8 cellular contexts compared by ENCODE assay signal in the genomic region with DNA sequence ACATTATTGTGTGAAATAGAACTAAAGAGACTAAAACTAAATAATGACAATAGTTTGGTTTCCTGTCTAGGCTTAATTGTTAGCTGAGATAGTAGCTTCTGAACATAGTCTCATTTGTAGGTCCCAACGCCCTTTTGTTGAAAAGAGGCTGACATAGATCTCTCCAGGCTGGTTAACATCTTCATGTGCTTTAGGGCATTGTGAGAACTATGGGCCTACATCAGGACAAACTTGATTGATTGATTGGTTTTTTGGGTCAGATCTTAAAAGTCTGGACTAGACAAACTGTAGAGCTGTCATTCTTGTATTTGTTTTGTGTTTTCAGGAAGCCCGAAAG. TPM values are rescaled to one million over a fixed set of nuclear protein-coding genes. Genes with fewer than 3 reads are reported as not detected.
A peak's percentile ranks its signal among the peaks of the same experiment; 100 is the strongest.
DNase-seq lines count a peak whose midpoint lies in the region; ATAC-seq and TF ChIP-seq lines count a peak whose summit lies in the region.

No MANE protein-coding gene starts in this region.

- CTCF ChIA-PET in A673 (lab: Charles Lee) = no interaction called here
- CTCF ChIA-PET in IMR-90 (lab: Yijun Ruan, JAX) = no interaction called here

- no peak overlapping the region for H3K14ac ChIP-seq in IMR-90 (replicated peaks; ENCODE audit: low read depth, low read length)

- TSS peak; percentile 56 for BruUV-seq in A673 (replicated peaks; lab: Mats Ljungman, UMichigan)
- BruUV-seq in IMR-90 (replicated peaks; lab: Mats Ljungman, UMichigan) = no TSS peak

- dilution Hi-C loops in IMR-90 (cut with HindIII; ENCODE audit: low sequenced_read_pairs, unreplicated experiment) = no loop called here

- H2BK15ac ChIP-seq in IMR-90 (ENCODE audit: low read depth, low read length) = no peak overlapping the region

- in situ Hi-C loops in IMR-90 (cut with MboI; ENCODE audit: low sequenced_read_pairs) (no loop called here), G401 (cut with HindIII; ENCODE audit: low sequenced_read_pairs) (no loop called here)

- no peak for TF ChIP-seq RAD21 in IMR-90 (IDR thresholded peaks at IDR 0.05; ENCODE audit: low read length)

- no peaks in the 10 kb centered on the region for H3K9me3 ChIP-seq in A673 (ENCODE audit: low read depth, low read length, poor library complexity, severe bottlenecking)
- no peaks in the 10 kb centered on the region for H3K9me3 ChIP-seq in IMR-90 (ENCODE audit: control insufficient read depth, insufficient read depth, low read length)
- H3K9me3 ChIP-seq in muscle layer of duodenum (ENCODE audit: control insufficient read depth in 1 of 2, low read length in 2 of 2) = no peaks in the 10 kb centered on the region

- H3K4me1 ChIP-seq in A673 (ENCODE audit: insufficient read depth, low read length, poor library complexity, severe bottlenecking) (peaks cover 13% of the 10 kb centered on the region), IMR-90 (ENCODE audit: control insufficient read depth, insufficient read depth, low read length) (peaks cover 5% of the 10 kb centered on the region; the same call in 1 of the 2 replicates), muscle layer of duodenum (ENCODE audit: control insufficient read depth in 1 of 2, insufficient read depth in 2 of 2, low read length in 2 of 2) (peaks cover 15 to 49% of the 10 kb centered on the region in 2 donors)

- peaks cover 18 to 59% of the 10 kb centered on the region in 2 experiments for H3K79me1 ChIP-seq in IMR-90 (ENCODE audit: low read depth in 1 of 2, low read length in 2 of 2)

- H3K4ac ChIP-seq in IMR-90 (ENCODE audit: low read depth, low read length) = no peak overlapping the region

- H2BK5ac ChIP-seq in IMR-90 (ENCODE audit: low read depth, low read length, poor library complexity, severe bottlenecking) = no peak overlapping the region

- no peak for TF ChIP-seq POLR2A in IMR-90 (IDR thresholded peaks at IDR 0.05; ENCODE audit: low read depth, low read length)

- no peak overlapping the region for H2BK20ac ChIP-seq in IMR-90 (ENCODE audit: low read depth, low read length)

- no peak overlapping the region for H2BK120ac ChIP-seq in IMR-90 (ENCODE audit: low read depth, low read length)

- peak overlapping the region; percentile 87 for H3K4me3 ChIP-seq in A673 (ENCODE audit: low read depth, low read length, poor library complexity, severe bottlenecking)
- H3K4me3 ChIP-seq in IMR-90 (ENCODE audit: insufficient read depth, low read depth, low read length) = peak overlapping the region; percentile 92
- peak overlapping the region; percentile 74 to 93 for H3K4me3 ChIP-seq in muscle layer of duodenum (ENCODE audit: low read depth in 1 of 2, low read length in 2 of 2)

- peak overlapping the region in 1 of 2 experiments; percentile 84; a peak in 2 of 4 replicates for H4K8ac ChIP-seq in IMR-90 (ENCODE audit: low read depth in 2 of 2, low read length in 2 of 2)

- H3K9me1 ChIP-seq in IMR-90 (ENCODE audit: insufficient read depth, low read length) = peaks cover 7% of the 10 kb centered on the region; the same call in 1 of the 2 replicates

- peak overlapping the region; percentile 91; the same call in 1 of the 2 replicates for H3K9ac ChIP-seq in IMR-90 (ENCODE audit: low read depth, low read length)

- H2AFZ ChIP-seq in IMR-90 (replicated peaks; ENCODE audit: low read length, poor library complexity) = no peak overlapping the region

- POLR2A ChIA-PET in A673 (lab: Charles Lee; ENCODE audit: low non-redundant PET) = no interaction called here
- POLR2A ChIA-PET in IMR-90 (lab: Charles Lee; ENCODE audit: unreplicated experiment) = no interaction called here

- H3K27me3 ChIP-seq in A673 (replicated peaks; ENCODE audit: insufficient read depth, low read depth, low read length, poor library complexity) = no peaks in the 10 kb centered on the region
- no peaks in the 10 kb centered on the region for H3K27me3 ChIP-seq in IMR-90 (ENCODE audit: control insufficient read depth, insufficient read depth, low read length)
- H3K27me3 ChIP-seq in muscle layer of duodenum (ENCODE audit: low read depth, low read length) = no peaks in the 10 kb centered on the region

- intact Hi-C loops in A673 (cut with micrococcal nuclease; ENCODE audit: unreplicated experiment) (no loop called here), IMR-90 (cut with micrococcal nuclease) (no loop called here), posterior cingulate gyrus (cut with DNase I) (no loop called here)

- no peak for ATAC-seq in IMR-90 (ENCODE audit: low read depth)
- ATAC-seq in HG02981 (IDR thresholded peaks at IDR 0.05; ENCODE audit: unreplicated experiment) = no peak

- H3K36me3 ChIP-seq in A673 (ENCODE audit: insufficient read depth, low read length, poor library complexity, severe bottlenecking) (peaks cover 13% of the 10 kb centered on the region), IMR-90 (ENCODE audit: control insufficient read depth, insufficient read depth, low read length) (peaks cover 7% of the 10 kb centered on the region), muscle layer of duodenum (ENCODE audit: control insufficient read depth in 1 of 2, insufficient read depth in 2 of 2, low read length in 2 of 2) (peaks cover 0 to 11% of the 10 kb centered on the region in 2 donors)

- TF ChIP-seq CTCF in A673 (conservative IDR thresholded peaks at IDR 0.05; ENCODE audit: low read depth, low read length) (no peak), IMR-90 (conservative IDR thresholded peaks at IDR 0.05; ENCODE audit: low read depth, low read length) (no peak)

- no CpG with 5 or more reads among the region's 2 CpGs for WGBS in IMR-90 (ENCODE audit: extremely low coverage in 2 of 2, insufficient read length in 1 of 2), 2 experiments

- no peak overlapping the region for H2AK5ac ChIP-seq in IMR-90 (ENCODE audit: low read depth, low read length)

- H3K27ac ChIP-seq in A673 (ENCODE audit: low read depth, low read length, poor library complexity, severe bottlenecking) (peak overlapping the region; percentile 93), IMR-90 (ENCODE audit: insufficient read depth, low read length) (no peak overlapping the region), caudate nucleus (ENCODE audit: low read depth, low read length) (peak overlapping the region; percentile 91), muscle layer of duodenum (ENCODE audit: low read length) (peak overlapping the region; percentile 88)

- no peak overlapping the region for H4K91ac ChIP-seq in IMR-90 (ENCODE audit: insufficient read depth, low read depth, low read length)

- peak overlapping the region; percentile 85; the same call in 1 of the 2 replicates for H3K23ac ChIP-seq in IMR-90 (ENCODE audit: low read depth, low read length)

- peak overlapping the region; percentile 97 for H3K4me2 ChIP-seq in IMR-90 (ENCODE audit: low read depth, low read length)

- no peak overlapping the region for H2AK9ac ChIP-seq in IMR-90 (replicated peaks; ENCODE audit: low read depth, low read length, poor library complexity)

- no peak overlapping the region for H3K18ac ChIP-seq in IMR-90 (ENCODE audit: low read depth, low read length)

- H4K5ac ChIP-seq in IMR-90 (ENCODE audit: low read depth, low read length) = no peak overlapping the region; the same call in 1 of the 2 replicates

- peaks cover 19% of the 10 kb centered on the region for H4K20me1 ChIP-seq in IMR-90 (ENCODE audit: insufficient read depth, low read length)

- H3K56ac ChIP-seq in IMR-90 (ENCODE audit: extremely low read depth, insufficient read depth, low read length) = no peak overlapping the region

- DNase-seq in A673 (ENCODE audit: low spot score) (no peak), IMR-90 (no peak), caudate nucleus (lab: John Stamatoyannopoulos, UW) (no peak), G401 (ENCODE audit: low spot score) (no peak), SHP77 treated with DMSO at 0.1 percent for 48 hours (lab: John Stamatoyannopoulos, UW) (no peak), posterior cingulate gyrus (no peak)

TF ChIP-seq in IMR-90, 13 proteins besides CTCF, POLR2A, EP300 and RAD21 (continues in another document):
- no peak for TF ChIP-seq NFE2L2 (IDR thresholded peaks at IDR 0.05; ENCODE audit: low read depth, low read length)
- TF ChIP-seq, protein P1, sequence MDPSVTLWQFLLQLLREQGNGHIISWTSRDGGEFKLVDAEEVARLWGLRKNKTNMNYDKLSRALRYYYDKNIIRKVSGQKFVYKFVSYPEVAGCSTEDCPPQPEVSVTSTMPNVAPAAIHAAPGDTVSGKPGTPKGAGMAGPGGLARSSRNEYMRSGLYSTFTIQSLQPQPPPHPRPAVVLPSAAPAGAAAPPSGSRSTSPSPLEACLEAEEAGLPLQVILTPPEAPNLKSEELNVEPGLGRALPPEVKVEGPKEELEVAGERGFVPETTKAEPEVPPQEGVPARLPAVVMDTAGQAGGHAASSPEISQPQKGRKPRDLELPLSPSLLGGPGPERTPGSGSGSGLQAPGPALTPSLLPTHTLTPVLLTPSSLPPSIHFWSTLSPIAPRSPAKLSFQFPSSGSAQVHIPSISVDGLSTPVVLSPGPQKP (IDR thresholded peaks at IDR 0.05; ENCODE audit: borderline replicate concordance, low read depth, low read length) = no peak
- TF ChIP-seq MAFK (IDR thresholded peaks at IDR 0.05; ENCODE audit: low read depth, low read length) = no peak
- TF ChIP-seq SMC3 (IDR thresholded peaks at IDR 0.05; ENCODE audit: low read depth, low read length) = no peak
- no peak for TF ChIP-seq BHLHE40 (IDR thresholded peaks at IDR 0.05; ENCODE audit: low read depth, low read length)

RNA-seq across cellular contexts. Expression of gene CHCHD1, which starts 0.9 kb away (rescaled TPM):
- 37.5 and 37.7 TPM in 2 replicates for total RNA-seq in A673 (2021)
- 11.5 and 13.9 TPM in 2 replicates for total RNA-seq in IMR-90 (2012; rRNA removed)
- 21.0 and 24.9 TPM in 2 replicates for polyA plus RNA-seq in IMR-90 (2012; rRNA removed)
- polyA plus RNA-seq in IMR-90 (2012; cell fraction: cytosol; rRNA removed) = 25.6 and 36.2 TPM in 2 replicates
- 5.7 and 15.2 TPM in 2 replicates for polyA plus RNA-seq in IMR-90 (2012; cell fraction: nucleus; rRNA removed; ENCODE audit: low replicate concordance)
- total RNA-seq in G401 (2014; rRNA removed; shearing (Covaris generic)) = 65.5 and 76.8 TPM in 2 replicates

RNA-seq across cellular contexts. Expression of gene ZSWIM8, which starts 2.7 kb away (rescaled TPM):
- 71.3 and 81.1 TPM in 2 replicates for total RNA-seq in A673 (2021)
- 16.8 and 16.9 TPM in 2 replicates for total RNA-seq in IMR-90 (2012; rRNA removed)
- 103 and 119 TPM in 2 replicates for polyA plus RNA-seq in IMR-90 (2012; rRNA removed)
- 27.6 and 89.3 TPM in 2 replicates for polyA plus RNA-seq in IMR-90 (2012; cell fraction: cytosol; rRNA removed)
- polyA plus RNA-seq in IMR-90 (2012; cell fraction: nucleus; rRNA removed; ENCODE audit: low replicate concordance) = 319 and 862 TPM in 2 replicates
- 22.8 and 30.6 TPM in 2 replicates for total RNA-seq in G401 (2014; rRNA removed; shearing (Covaris generic))

RNA-seq across cellular contexts. Expression of gene NDST2, which starts 28.7 kb away (rescaled TPM):
- total RNA-seq in A673 (2021) (23.1 and 28.9 TPM in 2 replicates), IMR-90 (2012; rRNA removed) (5.6 TPM in 2 replicates)
- polyA plus RNA-seq in IMR-90 (2012; rRNA removed) = 14.6 and 16.5 TPM in 2 replicates
- polyA plus RNA-seq in IMR-90 (2012; cell fraction: cytosol; rRNA removed) = 10.2 and 12.8 TPM in 2 replicates
- polyA plus RNA-seq in IMR-90 (2012; cell fraction: nucleus; rRNA removed; ENCODE audit: low replicate concordance) = 61.0 and 69.6 TPM in 2 replicates
- 3.7 and 6.9 TPM in 2 replicates for total RNA-seq in G401 (2014; rRNA removed; shearing (Covaris generic))

RNA-seq across cellular contexts. Expression of gene SEC24C, which starts 38.5 kb away (rescaled TPM):
- total RNA-seq in A673 (2021) (71.2 and 74.9 TPM in 2 replicates), IMR-90 (2012; rRNA removed) (66.4 and 74.2 TPM in 2 replicates)
- polyA plus RNA-seq in IMR-90 (2012; rRNA removed) = 84.2 and 88.9 TPM in 2 replicates
- polyA plus RNA-seq in IMR-90 (2012; cell fraction: cytosol; rRNA removed) = 40.7 and 47.2 TPM in 2 replicates
- polyA plus RNA-seq in IMR-90 (2012; cell fraction: nucleus; rRNA removed; ENCODE audit: low replicate concordance) = 163 and 208 TPM in 2 replicates
- 49.0 and 54.4 TPM in 2 replicates for total RNA-seq in G401 (2014; rRNA removed; shearing (Covaris generic))
